In genomic region chr11:14015711-14016110, GRCh38 we compare ENCODE assay signal across 10 cellular contexts. TPM values are rescaled to one million over a fixed set of nuclear protein-coding genes. Genes with fewer than 3 reads are reported as not detected.
A peak's percentile ranks its signal among the peaks of the same experiment; 100 is the strongest.
DNase-seq lines count a peak whose midpoint lies in the region; ATAC-seq and TF ChIP-seq lines count a peak whose summit lies in the region.
"Had no signal": no experiment of that assay in that cellular context is flagged by ENCODE, and none has a peak within 500 bp of the region (broad histone marks: within the 10 kb centered on the region; RNA-seq: fewer than 3 reads in every experiment).

No MANE protein-coding gene starts in this region.

- no peak overlapping the region for H3K4me3 Mint-ChIP-seq in CD14-positive monocyte

- TF ChIP-seq CTCF in foreskin fibroblast (IDR thresholded peaks at IDR 0.05; ENCODE audit: low read depth, low read length) (no peak), retinal pigment epithelial cell (conservative IDR thresholded peaks at IDR 0.05; ENCODE audit: low read depth, low read length) (no peak), CD14-positive monocyte (IDR thresholded peaks at IDR 0.05) (no peak)

- intact Hi-C loops in CD14-positive monocyte (cut with micrococcal nuclease): no loop called here

- H3K4me3 ChIP-seq in foreskin fibroblast (ENCODE audit: low read depth in 1 of 2, low read length in 2 of 2) (no peak overlapping the region), retinal pigment epithelial cell (ENCODE audit: low read length) (no peak overlapping the region)

- H3K9me3 Mint-ChIP-seq in CD14-positive monocyte: no peaks in the 10 kb centered on the region
- H3K9me3 Mint-ChIP-seq: activated T-helper 2 cell treated with anti-CD3 and anti-CD28 coated beads, Interferon-gamma antibody, Interleukin-2, Interleukin-4, amounts not matched to agents 10 μg/mL and 5 μg/mL and 100 μg/mL, durations not matched to agents 14 hours and 24 hours and 36 hours had no signal

- no peak for TF ChIP-seq POLR2A in erythroblast (IDR thresholded peaks at IDR 0.05; ENCODE audit: low read length)

- no peaks in the 10 kb centered on the region for H3K4me1 Mint-ChIP-seq in CD14-positive monocyte

- H3K36me3 Mint-ChIP-seq in CD14-positive monocyte: no peaks in the 10 kb centered on the region

- H3K27me3 Mint-ChIP-seq in CD14-positive monocyte (ENCODE audit: low read depth in 3 of 3): peaks cover 0 to 3% (median 1%) of the 10 kb centered on the region in 3 donors

- DNase-seq in HK-2 (ENCODE audit: unreplicated experiment) (peak; percentile 6), T1000 (lab: John Stamatoyannopoulos, UW) (peak; percentile 4), foreskin fibroblast (peak; percentile 56 to 80), retinal pigment epithelial cell (ENCODE audit: low read depth) (peak; percentile 54), erythroblast (lab: John Stamatoyannopoulos, UW) (no peak), CD14-positive monocyte (ENCODE audit: low spot score) (no peak)
- DNase-seq: DND-41; stimulated activated naive CD4-positive, alpha-beta T cell had no signal

- no peak overlapping the region for H3K27ac Mint-ChIP-seq in CD14-positive monocyte
- H3K27ac Mint-ChIP-seq: activated T-helper 2 cell treated with anti-CD3 and anti-CD28 coated beads, Interferon-gamma antibody, Interleukin-2, Interleukin-4, amounts not matched to agents 10 μg/mL and 5 μg/mL and 100 μg/mL, durations not matched to agents 14 hours and 24 hours and 36 hours had no signal

- no peak for ATAC-seq in GM21423 (IDR thresholded peaks at IDR 0.05; ENCODE audit: unreplicated experiment)

RNA-seq across cellular contexts. Expression of gene SPON1, which starts 53.2 kb away (rescaled TPM):
- polyA plus RNA-seq in CD14-positive monocyte: not detected

Comparison
In these comparisons a context has a peak if more than half of its experiments do, and no peak if none do; other contexts are left out.
1. DNase-seq: peak in HK-2 (single experiment), T1000 (single experiment), foreskin fibroblast (2 of 2) and retinal pigment epithelial cell (single experiment); none in erythroblast (0 of 2) and CD14-positive monocyte (single experiment).